ENCODE assay signal across 27 cellular contexts in the genomic region with DNA sequence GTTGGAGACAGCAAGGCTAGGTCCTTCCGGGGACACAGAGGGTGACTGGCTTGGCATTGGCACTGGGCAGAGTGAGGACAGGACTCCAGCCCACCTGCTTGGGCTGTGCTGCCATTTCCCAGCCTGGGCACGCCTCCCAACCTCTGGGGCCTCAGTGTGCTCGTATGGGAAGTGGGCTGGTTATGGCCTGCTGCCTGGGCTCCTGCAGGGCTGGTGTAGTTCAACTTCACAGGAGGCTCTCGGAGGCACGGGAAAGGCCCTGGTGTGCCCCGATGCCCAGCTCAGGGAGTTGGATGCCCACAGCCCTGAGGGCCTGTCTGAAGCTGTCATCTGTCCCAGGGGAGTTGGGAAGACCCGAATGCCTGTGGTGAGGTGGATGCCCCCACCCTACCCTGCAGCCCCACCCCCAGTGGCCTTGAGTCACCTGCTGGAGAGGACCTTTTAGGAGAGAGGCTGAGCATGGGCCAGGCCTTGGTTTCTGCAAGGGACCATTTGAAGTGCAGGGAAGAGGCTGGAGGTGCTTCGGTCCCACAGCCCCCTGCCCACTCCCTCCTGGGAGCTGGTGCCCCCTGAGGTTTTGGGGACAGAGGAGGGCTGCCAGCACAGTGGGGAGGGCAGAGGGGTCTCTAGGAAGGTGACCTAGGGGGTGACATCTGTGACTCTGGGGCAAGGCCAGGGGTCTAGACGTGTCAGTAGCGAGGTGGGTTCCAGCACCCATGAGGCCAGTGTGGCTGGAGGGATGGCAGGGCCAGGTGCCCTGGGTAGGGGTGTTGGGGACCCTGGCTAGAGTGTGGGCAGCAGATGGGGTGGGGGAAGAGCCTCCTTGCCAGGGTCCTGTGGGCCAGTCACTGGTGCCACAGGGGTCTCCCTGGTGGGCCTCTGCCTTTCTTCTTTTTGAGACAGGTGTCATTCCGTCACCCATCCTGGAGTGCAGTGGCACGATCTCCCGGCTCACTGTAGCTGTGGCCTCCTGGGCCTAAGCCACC. TPM values are rescaled to one million over a fixed set of nuclear protein-coding genes. Genes with fewer than 3 reads are reported as not detected.
DNase-seq lines count a peak whose midpoint lies in the region; ATAC-seq lines count a peak whose summit lies in the region.
"Had no signal": no experiment of that assay in that cellular context is flagged by ENCODE, and none has a peak within 500 bp of the region (broad histone marks: within the 10 kb centered on the region; RNA-seq: fewer than 3 reads in every experiment).

No MANE protein-coding gene starts in this region.

- H3K4me3 ChIP-seq in iPS-15b (ENCODE audit: low read depth, low read length) (no peak overlapping the region), skeletal muscle tissue (ENCODE audit: low read length in 3 of 3) (no peak overlapping the region)
- H3K4me3 ChIP-seq: hepatocyte, K562, lower lobe of right lung, MG63, ovary, SK-N-MC had no signal

- no peak overlapping the region for H3K4me3 Mint-ChIP-seq in central memory CD8-positive, alpha-beta T cell
- no peak overlapping the region for H3K4me3 Mint-ChIP-seq in T-cell
- H3K4me3 Mint-ChIP-seq: activated CD8-positive, alpha-beta T cell treated with anti-CD3 and anti-CD28 coated beads, Interleukin-2, amount 10 ng/mL, durations not matched to agents 7 days and 5 days; activated naive CD8-positive, alpha-beta T cell treated with anti-CD3 and anti-CD28 coated beads for 36 hours; CD4-positive, alpha-beta memory T cell; natural killer cell treated with Interleukin-12 subunit alpha and Interleukin-12 subunit beta and Interleukin-15 and Interleukin-18, amount 100 ng/mL, for 72 hours; stimulated activated naive B cell treated with anti-CD40 and anti-IgM and Interleukin-4, amounts not matched to agents 10 μg/mL and 1 μg/mL and 100 μg/mL, for 72 hours had no signal

- peak overlapping the region; percentile 51 for H3K27ac Mint-ChIP-seq in central memory CD8-positive, alpha-beta T cell (ENCODE audit: low read depth)
- no peak overlapping the region for H3K27ac Mint-ChIP-seq in T-cell
- H3K27ac Mint-ChIP-seq: activated CD8-positive, alpha-beta T cell treated with anti-CD3 and anti-CD28 coated beads, Interleukin-2, amount 10 ng/mL, durations not matched to agents 7 days and 5 days; activated naive CD8-positive, alpha-beta T cell treated with anti-CD3 and anti-CD28 coated beads for 36 hours; natural killer cell treated with Interleukin-12 subunit alpha and Interleukin-12 subunit beta and Interleukin-15 and Interleukin-18, amount 100 ng/mL, for 72 hours had no signal

- H3K4me1 Mint-ChIP-seq in central memory CD8-positive, alpha-beta T cell: peaks cover 23% of the 10 kb centered on the region
- H3K4me1 Mint-ChIP-seq in T-cell: peaks cover 15 to 28% (median 28%) of the 10 kb centered on the region in 3 donors

- H3K27me3 ChIP-seq in iPS-15b (ENCODE audit: control insufficient read depth, insufficient read depth, low read length): no peaks in the 10 kb centered on the region
- no peaks in the 10 kb centered on the region for H3K27me3 ChIP-seq in skeletal muscle tissue (ENCODE audit: control insufficient read depth in 3 of 3, insufficient read depth in 3 of 3, low read length in 3 of 3)
- H3K27me3 ChIP-seq: foreskin keratinocyte, hepatocyte, MG63, ovary had no signal

- no peaks in the 10 kb centered on the region for H3K4me1 ChIP-seq in iPS-15b (ENCODE audit: control insufficient read depth, insufficient read depth, low read length)
- H3K4me1 ChIP-seq in skeletal muscle tissue (ENCODE audit: control insufficient read depth in 3 of 3, insufficient read depth in 3 of 3, low read length in 3 of 3): peaks cover 41 to 55% (median 50%) of the 10 kb centered on the region in 3 donors
- H3K4me1 ChIP-seq: foreskin keratinocyte had no signal

- peak overlapping the region; percentile 65 for H3K27ac ChIP-seq in KOPT-K1 (ENCODE audit: low read depth, low read length, poor library complexity, severe bottlenecking)
- no peak overlapping the region for H3K27ac ChIP-seq in skeletal muscle tissue (ENCODE audit: low read depth, low read length)
- H3K27ac ChIP-seq: foreskin keratinocyte, hepatocyte, lower lobe of right lung, ovary, SK-N-MC had no signal

- POLR2A ChIA-PET in T-cell (lab: Charles Lee): no interaction called here

- H3K9me3 Mint-ChIP-seq in central memory CD8-positive, alpha-beta T cell: no peaks in the 10 kb centered on the region
- H3K9me3 Mint-ChIP-seq in T-cell: no peaks in the 10 kb centered on the region
- H3K9me3 Mint-ChIP-seq: activated naive CD8-positive, alpha-beta T cell treated with anti-CD3 and anti-CD28 coated beads for 36 hours; CD4-positive, alpha-beta memory T cell; natural killer cell treated with Interleukin-12 subunit alpha and Interleukin-12 subunit beta and Interleukin-15 and Interleukin-18, amount 100 ng/mL, for 72 hours; stimulated activated naive B cell treated with anti-CD40 and anti-IgM and Interleukin-4, amounts not matched to agents 10 μg/mL and 1 μg/mL and 100 μg/mL, for 72 hours had no signal

- CTCF ChIA-PET in T-cell (lab: Charles Lee): no interaction called here

- H3K9ac ChIP-seq in iPS-15b (ENCODE audit: low read depth, low read length): peak overlapping the region; percentile 47
- H3K9ac ChIP-seq in skeletal muscle tissue (ENCODE audit: low read depth in 1 of 3, low read length in 3 of 3): peak overlapping the region; percentile 43 to 73 (median 55)

- H3K36me3 Mint-ChIP-seq in central memory CD8-positive, alpha-beta T cell (ENCODE audit: insufficient read depth): peaks cover 12% of the 10 kb centered on the region
- no peaks in the 10 kb centered on the region for H3K36me3 Mint-ChIP-seq in T-cell
- H3K36me3 Mint-ChIP-seq: activated naive CD8-positive, alpha-beta T cell treated with anti-CD3 and anti-CD28 coated beads for 36 hours; natural killer cell treated with Interleukin-12 subunit alpha and Interleukin-12 subunit beta and Interleukin-15 and Interleukin-18, amount 100 ng/mL, for 72 hours had no signal

- H3K27me3 Mint-ChIP-seq in central memory CD8-positive, alpha-beta T cell: no peaks in the 10 kb centered on the region
- H3K27me3 Mint-ChIP-seq in T-cell: no peaks in the 10 kb centered on the region
- H3K27me3 Mint-ChIP-seq: activated naive CD8-positive, alpha-beta T cell treated with anti-CD3 and anti-CD28 coated beads for 36 hours; CD4-positive, alpha-beta memory T cell; natural killer cell treated with Interleukin-12 subunit alpha and Interleukin-12 subunit beta and Interleukin-15 and Interleukin-18, amount 100 ng/mL, for 72 hours; stimulated activated naive B cell treated with anti-CD40 and anti-IgM and Interleukin-4, amounts not matched to agents 10 μg/mL and 1 μg/mL and 100 μg/mL, for 72 hours had no signal

- no peak for ATAC-seq in central memory CD8-positive, alpha-beta T cell (replicated peaks; ENCODE audit: extremely low read depth, poor library complexity, severe bottlenecking)
- ATAC-seq in T-cell (replicated peaks in 1 of 4): no peak
- ATAC-seq: activated CD8-positive, alpha-beta T cell treated with anti-CD3 and anti-CD28 coated beads, Interleukin-2, amount 10 ng/mL, durations not matched to agents 7 days and 5 days; esophagus mucosa; foreskin keratinocyte; lower lobe of right lung; natural killer cell treated with Interleukin-12 subunit alpha and Interleukin-12 subunit beta and Interleukin-15 and Interleukin-18, amount 100 ng/mL, for 72 hours; stimulated activated naive B cell treated with anti-CD40 and anti-IgM and Interleukin-4, amounts not matched to agents 10 μg/mL and 1 μg/mL and 100 μg/mL, for 72 hours had no signal

- DNase-seq in central memory CD8-positive, alpha-beta T cell (ENCODE audit: low spot score in 2 of 2): no peak
- DNase-seq in hepatic stellate cell (ENCODE audit: low spot score) (no peak), NCI-H1417 (lab: John Stamatoyannopoulos, UW) (no peak), T-cell (no peak)
- DNase-seq: activated CD8-positive, alpha-beta T cell treated with anti-CD3 and anti-CD28 coated beads, Interleukin-2, amount 10 ng/mL, durations not matched to agents 7 days and 5 days; activated effector memory CD4-positive, alpha-beta T cell treated with anti-CD3 and anti-CD28 coated beads, Interleukin-2, amount 50 U/mL, for 16 hours; activated naive CD8-positive, alpha-beta T cell treated with anti-CD3 and anti-CD28 coated beads for 36 hours; CD4-positive, alpha-beta memory T cell; cortex of kidney; EL; foreskin keratinocyte; lower lobe of right lung; MG63; NCI-H1417 treated with DMSO at 0.1 percent for 48 hours; NCI-H748 treated with DMSO at 0.1 percent for 48 hours; stimulated activated CD4-positive, alpha-beta T cell treated with anti-CD3 and anti-CD28 coated beads, Interleukin-4, amount 100 ng/mL, for 4 hours; stimulated activated naive B cell treated with anti-CD40 and anti-IgM and Interleukin-4, amounts not matched to agents 10 μg/mL and 1 μg/mL and 100 μg/mL, for 72 hours; T-helper 2 cell had no signal

- H3K36me3 ChIP-seq in KOPT-K1 (ENCODE audit: insufficient read depth, low read length) (peaks cover 26% of the 10 kb centered on the region), iPS-15b (ENCODE audit: control insufficient read depth, insufficient read depth, low read length) (peaks cover 16% of the 10 kb centered on the region), skeletal muscle tissue (ENCODE audit: control insufficient read depth in 3 of 3, insufficient read depth in 3 of 3, low read length in 3 of 3) (peaks cover 13 to 18% (median 15%) of the 10 kb centered on the region in 3 donors)
- H3K36me3 ChIP-seq: ovary had no signal

- H3K9me3 ChIP-seq in KOPT-K1 (ENCODE audit: insufficient read depth, low read length, poor library complexity, severe bottlenecking) (no peaks in the 10 kb centered on the region), iPS-15b (ENCODE audit: control insufficient read depth, insufficient read depth, low read length) (no peaks in the 10 kb centered on the region), skeletal muscle tissue (ENCODE audit: control insufficient read depth in 3 of 3, low read length in 3 of 3) (no peaks in the 10 kb centered on the region)
- H3K9me3 ChIP-seq: lower lobe of right lung, MG63, ovary had no signal

RNA-seq across cellular contexts. Expression of a gene that starts 9.1 kb away (rescaled TPM):
- 5.7 TPM for total RNA-seq in skeletal muscle tissue
- 10 to 100 TPM; 53.3 to 89.6 (median 57.8) TPM for total RNA-seq in T-cell

RNA-seq across cellular contexts. Expression of a gene that starts 25.5 kb away (rescaled TPM):
- total RNA-seq in skeletal muscle tissue (4.7 TPM), T-cell (10 to 100 TPM; 27.8 to 71.4 (median 66.5) TPM)

RNA-seq across cellular contexts. Expression of a gene that starts 46.2 kb away (rescaled TPM):
- total RNA-seq in skeletal muscle tissue (11.0 TPM), T-cell (10 to 100 TPM; 75.7 to 84.3 (median 79.2) TPM)
